In genomic region chr18:80029690-80030089, GRCh38 we compare ENCODE assay signal across 27 cellular contexts.
"Had no signal": no experiment of that assay in that cellular context is flagged by ENCODE, and none has a peak within 500 bp of the region (broad histone marks: within the 10 kb centered on the region; RNA-seq: fewer than 3 reads in every experiment).

No MANE protein-coding gene starts in this region.

- H2AFZ ChIP-seq: neural progenitor cell, parathyroid adenoma had no signal

- FAIRE-seq: small intestine had no signal

- H3K27ac Mint-ChIP-seq: natural killer cell; nephron; neural progenitor cell; progenitor cell of endocrine pancreas; stimulated activated effector memory CD8-positive, alpha-beta T cell treated with anti-CD3 and anti-CD28 coated beads, Interleukin-12 subunit alpha, Interleukin-12 subunit beta, amount 100 ng/mL, for 72 hours; stimulated activated naive B cell treated with anti-CD40 and anti-IgM and Interleukin-4, amounts not matched to agents 10 μg/mL and 1 μg/mL and 100 μg/mL, for 72 hours; stimulated activated naive CD8-positive, alpha-beta T cell treated with anti-CD3 and anti-CD28 coated beads, Interleukin-15, Interleukin-2, amounts not matched to agents 100 ng/mL and 50 ng/mL, for 24 hours; type B pancreatic cell had no signal

- H3K27me3 Mint-ChIP-seq: progenitor cell of endocrine pancreas; stimulated activated naive B cell treated with anti-CD40 and anti-IgM and Interleukin-4, amounts not matched to agents 10 μg/mL and 1 μg/mL and 100 μg/mL, for 72 hours; stimulated activated naive CD8-positive, alpha-beta T cell treated with anti-CD3 and anti-CD28 coated beads, Interleukin-15, Interleukin-2, amounts not matched to agents 100 ng/mL and 50 ng/mL, for 24 hours; type B pancreatic cell had no signal

- H3K79me2 ChIP-seq: parathyroid adenoma had no signal

- ATAC-seq: natural killer cell; psoas muscle; right cardiac atrium; right lobe of liver; stimulated activated effector memory CD8-positive, alpha-beta T cell treated with anti-CD3 and anti-CD28 coated beads, Interleukin-12 subunit alpha, Interleukin-12 subunit beta, amount 100 ng/mL, for 72 hours; stimulated activated naive B cell treated with anti-CD40 and anti-IgM and Interleukin-4, amounts not matched to agents 10 μg/mL and 1 μg/mL and 100 μg/mL, for 72 hours; upper lobe of right lung had no signal

- H3K4me3 ChIP-seq: neural progenitor cell, ovary, psoas muscle, right lobe of liver, sigmoid colon, stomach, tibial artery, transverse colon, upper lobe of right lung, uterus had no signal

- H3K36me3 ChIP-seq: neural progenitor cell, ovary, right lobe of liver, sigmoid colon, transverse colon, upper lobe of right lung, uterus had no signal

- H3K4me2 ChIP-seq: neural progenitor cell had no signal

- H3K27ac ChIP-seq: neural progenitor cell, ovary, parathyroid adenoma, psoas muscle, right lobe of liver, sigmoid colon, stomach, tibial artery, transverse colon, upper lobe of right lung, uterus had no signal

- H3K9ac ChIP-seq: neural progenitor cell, parathyroid adenoma had no signal

- H3K27me3 ChIP-seq: ovary, right lobe of liver, sigmoid colon, stomach, tibial artery, transverse colon, upper lobe of right lung, uterus had no signal

- H3K4me3 Mint-ChIP-seq: natural killer cell; nephron; neural progenitor cell; stimulated activated effector memory CD8-positive, alpha-beta T cell treated with anti-CD3 and anti-CD28 coated beads, Interleukin-12 subunit alpha, Interleukin-12 subunit beta, amount 100 ng/mL, for 72 hours; stimulated activated naive B cell treated with anti-CD40 and anti-IgM and Interleukin-4, amounts not matched to agents 10 μg/mL and 1 μg/mL and 100 μg/mL, for 72 hours; stimulated activated naive CD8-positive, alpha-beta T cell treated with anti-CD3 and anti-CD28 coated beads, Interleukin-15, Interleukin-2, amounts not matched to agents 100 ng/mL and 50 ng/mL, for 24 hours; type B pancreatic cell had no signal

- DNase-seq: natural killer cell; occipital lobe; ovary; posterior cingulate gyrus; psoas muscle; right cardiac atrium; right lobe of liver; sigmoid colon; small intestine; stimulated activated CD4-positive, alpha-beta T cell treated with anti-CD3 and anti-CD28 coated beads, Interleukin-15, amount 100 ng/mL, for 24 hours; stimulated activated CD4-positive, alpha-beta T cell treated with anti-CD3 and anti-CD28 coated beads, Interleukin-2, amount 100 ng/mL, for 24 hours; stimulated activated CD4-positive, alpha-beta T cell treated with anti-CD3 and anti-CD28 coated beads, Interleukin-2, amount 100 ng/mL, for 48 hours; stimulated activated CD4-positive, alpha-beta T cell treated with anti-CD3 and anti-CD28 coated beads, Interleukin-4, amount 100 ng/mL, for 24 hours; stimulated activated naive B cell treated with anti-CD40 and anti-IgM and Interleukin-4, amounts not matched to agents 10 μg/mL and 1 μg/mL and 100 μg/mL, for 72 hours; stimulated activated naive CD4-positive, alpha-beta T cell treated with Interleukin-2 at 50 U/mL for 16 hours; stomach; tibial artery; transverse colon; upper lobe of right lung; uterus had no signal

- H3K4me1 ChIP-seq: right lobe of liver, upper lobe of right lung, uterus had no signal
